Comparison of ENCODE assay signal across 10 cellular contexts in the genomic region with DNA sequence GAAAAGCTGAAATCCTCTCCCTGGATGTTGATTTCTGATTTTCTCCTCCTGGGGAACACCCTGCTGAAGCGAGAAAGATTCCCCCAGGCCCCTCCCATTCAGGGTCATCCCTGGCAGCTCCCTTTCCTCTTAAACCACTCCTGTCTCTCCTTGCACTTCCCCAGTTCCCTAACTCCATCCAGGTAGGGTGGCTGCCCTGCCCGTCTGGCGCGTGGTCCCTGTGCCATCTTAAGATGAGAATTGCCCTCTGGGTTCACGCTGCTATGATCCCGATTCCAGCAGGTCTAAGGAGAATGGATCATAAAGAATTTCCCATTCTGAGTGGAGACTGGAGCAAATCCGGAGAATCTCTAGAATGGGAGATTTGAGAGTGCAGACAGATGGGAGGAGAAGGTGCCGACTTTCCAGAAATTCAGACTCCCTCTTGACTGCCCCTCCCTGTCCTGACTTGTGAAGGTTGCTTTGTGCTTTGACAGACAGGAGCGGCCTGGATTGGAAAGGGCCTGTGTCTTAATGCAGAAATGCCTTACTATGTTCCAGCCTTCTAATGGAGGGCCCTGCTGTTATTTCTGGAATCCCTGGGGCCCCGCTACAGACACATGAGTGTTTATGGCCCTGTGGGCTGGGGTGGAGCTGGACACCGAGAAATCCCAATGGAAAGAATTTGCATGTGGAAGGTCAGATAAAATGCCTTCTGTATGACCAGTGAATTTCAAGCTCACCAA. TPM values are rescaled to one million over a fixed set of nuclear protein-coding genes. Genes with fewer than 3 reads are reported as not detected.
DNase-seq lines count a peak whose midpoint lies in the region; ATAC-seq lines count a peak whose summit lies in the region.
"Had no signal": no experiment of that assay in that cellular context is flagged by ENCODE, and none has a peak within 500 bp of the region (broad histone marks: within the 10 kb centered on the region; RNA-seq: fewer than 3 reads in every experiment).

No MANE protein-coding gene starts in this region.

- ATAC-seq in naive B cell (ENCODE audit: low read depth in 2 of 2) (no peak), HG03342 (IDR thresholded peaks at IDR 0.05; ENCODE audit: unreplicated experiment) (no peak)

- peaks cover 34% of the 10 kb centered on the region for H3K4me1 ChIP-seq in CD4-positive, alpha-beta memory T cell (ENCODE audit: insufficient read depth, low read length)

- no peaks in the 10 kb centered on the region for H3K27me3 Mint-ChIP-seq in CD4-positive, alpha-beta memory T cell
- no peaks in the 10 kb centered on the region for H3K27me3 Mint-ChIP-seq in IgD-negative memory B cell
- peaks cover 0 to 8% (median 0%) of the 10 kb centered on the region in 3 donors for H3K27me3 Mint-ChIP-seq in naive B cell

- H3K4me3 Mint-ChIP-seq in CD4-positive, alpha-beta memory T cell = peak overlapping the region in 7 of 8 donors; percentile 1 to 96 (median 86)
- H3K4me3 Mint-ChIP-seq in IgD-negative memory B cell (peak overlapping the region in 3 of 4 donors; percentile 79 to 96 (median 93)), naive B cell (peak overlapping the region; percentile 19 to 94 (median 72))

- H3K36me3 Mint-ChIP-seq in CD4-positive, alpha-beta memory T cell = peaks cover 13 to 31% of the 10 kb centered on the region in 2 donors
- H3K36me3 Mint-ChIP-seq in IgD-negative memory B cell (peaks cover 4% of the 10 kb centered on the region), naive B cell (peaks cover 13 to 15% of the 10 kb centered on the region in 2 donors)

- H3K27me3 ChIP-seq in CD4-positive, alpha-beta memory T cell (ENCODE audit: insufficient read depth, low read length) = no peaks in the 10 kb centered on the region

- H3K9me3 ChIP-seq in CD4-positive, alpha-beta memory T cell (ENCODE audit: control insufficient read depth in 1 of 2, low read length in 2 of 2) = no peaks in the 10 kb centered on the region

- H3K36me3 ChIP-seq in CD4-positive, alpha-beta memory T cell (ENCODE audit: insufficient read depth, low read length) = peaks cover 6% of the 10 kb centered on the region

- POLR2A ChIA-PET in CD4-positive, alpha-beta memory T cell (lab: Charles Lee; ENCODE audit: partially characterized antibody) = interaction anchor here (1.3 to 3.9 kb wide), 11 partner anchors 25 to 211 kb away, joined by 3 to 69 read pairs (median 9); a partner anchor contains a TSS

- intact Hi-C loops in CD4-positive, alpha-beta memory T cell (cut with micrococcal nuclease) = loop anchor here (1.0 to 2.0 kb wide), 9 partner anchors 23 to 413 kb away; a partner anchor contains a TSS
- intact Hi-C loops in posterior vena cava (cut with DNase I) = loop anchor here in 1 of 2 donors (10.0 kb wide), 2 partner anchors 63 to 123 kb away; no protein-coding TSS in a partner anchor

- H3K4me3 ChIP-seq in CD4-positive, alpha-beta memory T cell (ENCODE audit: low read length in 2 of 2) = no peak overlapping the region

- CTCF ChIA-PET in CD4-positive, alpha-beta memory T cell (lab: Charles Lee; ENCODE audit: partially characterized antibody) = interaction anchor here (0.6 to 2.6 kb wide), 2 partner anchors 12 to 477 kb away, joined by 3 to 6 read pairs; no protein-coding TSS in a partner anchor

- DNase-seq in CD4-positive, alpha-beta memory T cell = no peak
- DNase-seq in cerebellum (ENCODE audit: low spot score) = peak; percentile 44
- DNase-seq in naive B cell = no peak
- no peak for DNase-seq in GM19238 (ENCODE audit: insufficient read length, low spot score)
- no peak for DNase-seq in NCI-H1092 (lab: John Stamatoyannopoulos, UW)
- no peak for DNase-seq in posterior vena cava (ENCODE audit: low spot score)
- DNase-seq: activated CD4-positive, CD25-positive, alpha-beta regulatory T cell treated with anti-CD3 and anti-CD28 coated beads, Interleukin-2, amount 50 U/mL, for 72 hours; effector CD4-positive, alpha-beta T cell had no signal

- H3K4me1 Mint-ChIP-seq in CD4-positive, alpha-beta memory T cell = peaks cover 27 to 46% (median 35%) of the 10 kb centered on the region in 4 donors
- peaks cover 15 to 42% (median 28%) of the 10 kb centered on the region in 3 donors for H3K4me1 Mint-ChIP-seq in IgD-negative memory B cell
- peaks cover 26 to 33% (median 28%) of the 10 kb centered on the region in 3 donors for H3K4me1 Mint-ChIP-seq in naive B cell

- no peaks in the 10 kb centered on the region for H3K9me3 Mint-ChIP-seq in CD4-positive, alpha-beta memory T cell
- H3K9me3 Mint-ChIP-seq in IgD-negative memory B cell (no peaks in the 10 kb centered on the region), naive B cell (peaks cover 0 to 5% (median 4%) of the 10 kb centered on the region in 7 donors)

- H3K27ac Mint-ChIP-seq in CD4-positive, alpha-beta memory T cell = peak overlapping the region; percentile 93 to 97 (median 96)
- peak overlapping the region in 1 of 3 donors; percentile 98 for H3K27ac Mint-ChIP-seq in IgD-negative memory B cell
- H3K27ac Mint-ChIP-seq in naive B cell = peak overlapping the region; percentile 95 to 99 (median 97)

- H3K27ac ChIP-seq in CD4-positive, alpha-beta memory T cell (ENCODE audit: low read depth, low read length) = no peak overlapping the region

RNA-seq across cellular contexts. Expression of a gene that starts 1.3 kb away (rescaled TPM):
- 100 to 1,000 TPM; 124 TPM for total RNA-seq in CD4-positive, alpha-beta memory T cell
- polyA plus RNA-seq in CD4-positive, alpha-beta memory T cell = 100 to 1,000 TPM; 315 to 504 TPM
- polyA plus RNA-seq in IgD-negative memory B cell (200 TPM), naive B cell (ENCODE audit: low read depth in 6 of 6) (100 to 1,000 TPM; 282 to 457 (median 344) TPM)
- total RNA-seq in cerebellum (467 TPM), posterior vena cava (100 to 1,000 TPM; 243 to 339 TPM)
